13 cellular contexts compared by ENCODE assay signal in genomic region chr2:196291418-196291817, GRCh38.
DNase-seq lines count a peak whose midpoint lies in the region; ATAC-seq and TF ChIP-seq lines count a peak whose summit lies in the region.
"Had no signal": no experiment of that assay in that cellular context is flagged by ENCODE, and none has a peak within 500 bp of the region (broad histone marks: within the 10 kb centered on the region; RNA-seq: fewer than 3 reads in every experiment).

No MANE protein-coding gene starts in this region.

- TF ChIP-seq POLR2A in sigmoid colon (IDR thresholded peaks at IDR 0.05), result no peak

- H3K27ac ChIP-seq in CD4-positive, alpha-beta T cell (ENCODE audit: low read depth, low read length), result no peak overlapping the region
- H3K27ac ChIP-seq in right cardiac atrium (ENCODE audit: low read length) (no peak overlapping the region), sigmoid colon (no peak overlapping the region)
- H3K27ac ChIP-seq: adrenal gland had no signal

- peak overlapping the region; percentile 45 for H3K27ac Mint-ChIP-seq in CD4-positive, alpha-beta T cell

- peak; percentile 32 for ATAC-seq in CD4-positive, alpha-beta T cell (ENCODE audit: poor library complexity)
- ATAC-seq in GM21423 (IDR thresholded peaks at IDR 0.05; ENCODE audit: unreplicated experiment), result peak; percentile 23
- ATAC-seq in right cardiac atrium, result peak; percentile 33 to 53

- POLR2A ChIA-PET in CD4-positive, alpha-beta T cell (lab: Charles Lee), result interaction anchor here (0.5 to 1.5 kb wide), 4 partner anchors 91 to 631 kb away, joined by 3 to 4 read pairs (median 3); no protein-coding TSS in a partner anchor

- H3K4me3 ChIP-seq in right cardiac atrium (ENCODE audit: low read length), result no peak overlapping the region
- H3K4me3 ChIP-seq in sigmoid colon, result no peak overlapping the region
- H3K4me3 ChIP-seq: adrenal gland had no signal

- TF ChIP-seq CTCF in CD4-positive, alpha-beta T cell (IDR thresholded peaks at IDR 0.05), result no peak
- TF ChIP-seq CTCF in sigmoid colon (IDR thresholded peaks at IDR 0.05), result no peak

- H3K4me1 Mint-ChIP-seq in CD4-positive, alpha-beta T cell (ENCODE audit: low read depth), result peaks cover 58% of the 10 kb centered on the region

- DNase-seq in CD4-positive, alpha-beta T cell, result no peak
- DNase-seq in NCI-H526 treated with DMSO at 0.1 percent for 48 hours (lab: John Stamatoyannopoulos, UW), result peak; percentile 70
- no peak for DNase-seq in right cardiac atrium
- no peak for DNase-seq in sigmoid colon
- no peak for DNase-seq in nucleus accumbens (lab: John Stamatoyannopoulos, UW)
- no peak for DNase-seq in NCI-H2196 (lab: John Stamatoyannopoulos, UW; ENCODE audit: unreplicated experiment)
- DNase-seq in globus pallidus (ENCODE audit: low spot score), result no peak
- DNase-seq: adrenal gland, AML-193, MV-4-11, NCI-H446 treated with DMSO at 0.1 percent for 48 hours, SHP77 had no signal

- intact Hi-C loops in CD4-positive, alpha-beta T cell (cut with DNase I, micrococcal nuclease), result loop anchor here in 1 of 2 experiments (10.0 kb wide), 1 partner anchor 163 kb away; no protein-coding TSS in a partner anchor
- intact Hi-C loops in right cardiac atrium (cut with DNase I) (loop anchor here in 2 of 4 donors (10.0 kb wide), 2 partner anchors 163 to 303 kb away; partner anchors contain the start of gene HECW2 (in 1 of the 2)), sigmoid colon (cut with DNase I) (loop anchor here (10.0 kb wide), 1 partner anchor 163 kb away; no protein-coding TSS in a partner anchor)

- no peak overlapping the region for H3K4me3 Mint-ChIP-seq in CD4-positive, alpha-beta T cell

- H3K9me3 ChIP-seq in CD4-positive, alpha-beta T cell (ENCODE audit: control insufficient read depth, low read length), result no peaks in the 10 kb centered on the region
- H3K9me3 ChIP-seq in right cardiac atrium (ENCODE audit: control insufficient read depth, low read length), result no peaks in the 10 kb centered on the region
- H3K9me3 ChIP-seq in sigmoid colon, result no peaks in the 10 kb centered on the region
- H3K9me3 ChIP-seq: adrenal gland had no signal

- no peaks in the 10 kb centered on the region for H3K36me3 ChIP-seq in sigmoid colon
- H3K36me3 ChIP-seq: adrenal gland had no signal

- H3K4me1 ChIP-seq in right cardiac atrium (ENCODE audit: control insufficient read depth, insufficient read depth, low read length) (no peaks in the 10 kb centered on the region), sigmoid colon (no peaks in the 10 kb centered on the region)

- no peaks in the 10 kb centered on the region for H3K27me3 Mint-ChIP-seq in CD4-positive, alpha-beta T cell

- H3K36me3 Mint-ChIP-seq in CD4-positive, alpha-beta T cell (ENCODE audit: low read depth), result no peaks in the 10 kb centered on the region

- CTCF ChIA-PET in CD4-positive, alpha-beta T cell (lab: Charles Lee), result interaction anchor here (0.9 to 1.2 kb wide), 2 partner anchors 16 to 31 kb away, joined by 4 read pairs; no protein-coding TSS in a partner anchor

- H3K9me3 Mint-ChIP-seq in CD4-positive, alpha-beta T cell, result no peaks in the 10 kb centered on the region

- no peak for TF ChIP-seq EP300 in sigmoid colon (IDR thresholded peaks at IDR 0.05)

- no peaks in the 10 kb centered on the region for H3K27me3 ChIP-seq in CD4-positive, alpha-beta T cell (ENCODE audit: control insufficient read depth, insufficient read depth, low read length)
- H3K27me3 ChIP-seq in right cardiac atrium (ENCODE audit: control insufficient read depth, insufficient read depth) (no peaks in the 10 kb centered on the region), sigmoid colon (no peaks in the 10 kb centered on the region)
- H3K27me3 ChIP-seq: adrenal gland had no signal

- WGBS in right cardiac atrium, result 83% methylated on average over 2 of the region's 2 CpGs
- 64 to 76% methylated on average over 2 of the region's 2 CpGs for WGBS in sigmoid colon, 2 donors
